In genomic region chr10:60176900-60177299, GRCh38 we compare ENCODE assay signal across 28 cellular contexts.
"Had no signal": no experiment of that assay in that cellular context is flagged by ENCODE, and none has a peak within 500 bp of the region (broad histone marks: within the 10 kb centered on the region; RNA-seq: fewer than 3 reads in every experiment).

No MANE protein-coding gene starts in this region.

- H3K4me1 Mint-ChIP-seq: activated CD4-positive, alpha-beta T cell treated with anti-CD3 and anti-CD28 coated beads, Interleukin-2, amount 10 ng/mL, durations not matched to agents 7 days and 5 days; brain; T-cell had no signal

- H3K9me3 Mint-ChIP-seq: activated CD4-positive, alpha-beta memory T cell treated with anti-CD3 and anti-CD28 coated beads for 36 hours; activated CD4-positive, alpha-beta T cell treated with anti-CD3 and anti-CD28 coated beads, Interleukin-2, amount 10 ng/mL, durations not matched to agents 7 days and 5 days; activated T-cell treated with anti-CD3 and anti-CD28 coated beads, Interleukin-2, amount 50 U/mL, for 4 hours; brain; T-cell had no signal

- ATAC-seq: activated T-cell treated with anti-CD3 and anti-CD28 coated beads, Interleukin-2, amount 50 U/mL, for 4 hours; Right ventricle myocardium inferior; T-cell had no signal

- H3K36me3 Mint-ChIP-seq: activated naive CD8-positive, alpha-beta T cell had no signal

- DNase-seq: activated CD4-positive, alpha-beta memory T cell treated with anti-CD3 and anti-CD28 coated beads for 36 hours; activated CD4-positive, alpha-beta T cell treated with anti-CD3 and anti-CD28 coated beads, Interleukin-2, amount 10 ng/mL, durations not matched to agents 7 days and 5 days; activated CD4-positive, CD25-positive, alpha-beta regulatory T cell; activated CD8-positive, alpha-beta memory T cell treated with anti-CD3 and anti-CD28 coated beads for 24 hours; activated effector memory CD4-positive, alpha-beta T cell treated with anti-CD3 and anti-CD28 coated beads, Interleukin-2, amount 50 U/mL, for 16 hours; activated naive CD4-positive, alpha-beta T cell treated with Interleukin-2 at 50 U/mL for 16 hours; activated T-cell treated with anti-CD3 and anti-CD28 coated beads, Interleukin-2, amount 50 U/mL, for 4 hours; amygdala; KG1; NCI-H1105 treated with DMSO at 0.1 percent for 48 hours; NCI-H1436 treated with DMSO at 0.1 percent for 48 hours; NCI-H187 treated with DMSO at 0.1 percent for 48 hours; NCI-H2171; NCI-H2227 treated with DMSO at 0.1 percent for 48 hours; NCI-H446 treated with DMSO at 0.1 percent for 48 hours; NCI-H524 treated with DMSO at 0.1 percent for 48 hours; NCI-H82; RPMI8226; T-cell; T-helper 2 cell; T1000 had no signal

- FAIRE-seq: astrocyte, TTC549 had no signal

- H3K27me3 Mint-ChIP-seq: activated CD4-positive, alpha-beta memory T cell treated with anti-CD3 and anti-CD28 coated beads for 36 hours; activated CD4-positive, alpha-beta T cell treated with anti-CD3 and anti-CD28 coated beads, Interleukin-2, amount 10 ng/mL, durations not matched to agents 7 days and 5 days; activated naive CD8-positive, alpha-beta T cell; brain; T-cell had no signal

- H3K27ac Mint-ChIP-seq: activated CD4-positive, alpha-beta memory T cell treated with anti-CD3 and anti-CD28 coated beads for 36 hours; activated CD4-positive, alpha-beta T cell treated with anti-CD3 and anti-CD28 coated beads, Interleukin-2, amount 10 ng/mL, durations not matched to agents 7 days and 5 days; activated naive CD8-positive, alpha-beta T cell; brain; T-cell had no signal

- H3K4me3 ChIP-seq: cardiac muscle cell, SK-N-MC had no signal

- H3K27me3 ChIP-seq: cardiac muscle cell had no signal

- H3K27ac ChIP-seq: cardiac muscle cell, SK-N-MC had no signal

- H3K4me3 Mint-ChIP-seq: activated CD4-positive, alpha-beta memory T cell treated with anti-CD3 and anti-CD28 coated beads for 36 hours; activated CD4-positive, alpha-beta T cell treated with anti-CD3 and anti-CD28 coated beads, Interleukin-2, amount 10 ng/mL, durations not matched to agents 7 days and 5 days; activated naive CD8-positive, alpha-beta T cell; activated T-cell treated with anti-CD3 and anti-CD28 coated beads, Interleukin-2, amount 50 U/mL, for 4 hours; brain; T-cell had no signal
